19 cellular contexts compared by ENCODE assay signal in genomic region chr3:3353153-3353552, GRCh38.
DNase-seq lines count a peak whose midpoint lies in the region; ATAC-seq lines count a peak whose summit lies in the region.
"Had no signal": no experiment of that assay in that cellular context is flagged by ENCODE, and none has a peak within 500 bp of the region (broad histone marks: within the 10 kb centered on the region; RNA-seq: fewer than 3 reads in every experiment).

No MANE protein-coding gene starts in this region.

- no peaks in the 10 kb centered on the region for H3K36me3 Mint-ChIP-seq in stimulated activated memory B cell treated with anti-CD40 and anti-IgM and Interleukin-4, amounts not matched to agents 10 μg/mL and 1 μg/mL and 100 μg/mL, for 72 hours
- H3K36me3 Mint-ChIP-seq in T-helper 17 cell (ENCODE audit: low read depth), result no peaks in the 10 kb centered on the region
- H3K36me3 Mint-ChIP-seq: CD14-positive monocyte had no signal

- H3K27ac Mint-ChIP-seq in stimulated activated memory B cell treated with anti-CD40 and anti-IgM and Interleukin-4, amounts not matched to agents 10 μg/mL and 1 μg/mL and 100 μg/mL, for 72 hours, result no peak overlapping the region
- H3K27ac Mint-ChIP-seq in T-helper 17 cell, result no peak overlapping the region
- H3K27ac Mint-ChIP-seq: activated CD8-positive, alpha-beta T cell treated with anti-CD3 and anti-CD28 coated beads for 36 hours; CD14-positive monocyte; mesothelial cell of epicardium had no signal

- no peaks in the 10 kb centered on the region for H3K9me3 ChIP-seq in T-helper 17 cell (ENCODE audit: control insufficient read depth, low read length, poor library complexity, severe bottlenecking)
- H3K9me3 ChIP-seq: pancreas had no signal

- ATAC-seq in GM19372 (IDR thresholded peaks at IDR 0.05; ENCODE audit: low read depth, unreplicated experiment), result peak; percentile 58
- ATAC-seq in HG02588 (IDR thresholded peaks at IDR 0.05; ENCODE audit: unreplicated experiment), result peak; percentile 87
- ATAC-seq in HG03139 (IDR thresholded peaks at IDR 0.05; ENCODE audit: unreplicated experiment), result peak; percentile 53
- peak; percentile 42 for ATAC-seq in stimulated activated memory B cell treated with anti-CD40 and anti-IgM and Interleukin-4, amounts not matched to agents 10 μg/mL and 1 μg/mL and 100 μg/mL, for 72 hours
- no peak for ATAC-seq in T-helper 17 cell
- ATAC-seq: activated CD8-positive, alpha-beta T cell treated with anti-CD3 and anti-CD28 coated beads for 36 hours; K562; pancreas had no signal

- no peaks in the 10 kb centered on the region for H3K27me3 Mint-ChIP-seq in stimulated activated memory B cell treated with anti-CD40 and anti-IgM and Interleukin-4, amounts not matched to agents 10 μg/mL and 1 μg/mL and 100 μg/mL, for 72 hours
- no peaks in the 10 kb centered on the region for H3K27me3 Mint-ChIP-seq in T-helper 17 cell
- H3K27me3 Mint-ChIP-seq: activated CD8-positive, alpha-beta T cell treated with anti-CD3 and anti-CD28 coated beads for 36 hours had no signal

- H3K9me3 Mint-ChIP-seq in stimulated activated memory B cell treated with anti-CD40 and anti-IgM and Interleukin-4, amounts not matched to agents 10 μg/mL and 1 μg/mL and 100 μg/mL, for 72 hours, result no peaks in the 10 kb centered on the region

- no peak overlapping the region for H3K4me3 Mint-ChIP-seq in stimulated activated memory B cell treated with anti-CD40 and anti-IgM and Interleukin-4, amounts not matched to agents 10 μg/mL and 1 μg/mL and 100 μg/mL, for 72 hours
- no peak overlapping the region for H3K4me3 Mint-ChIP-seq in T-helper 17 cell
- H3K4me3 Mint-ChIP-seq: activated CD8-positive, alpha-beta T cell treated with anti-CD3 and anti-CD28 coated beads for 36 hours; CD14-positive monocyte; mesothelial cell of epicardium had no signal

- H3K4me1 Mint-ChIP-seq in stimulated activated memory B cell treated with anti-CD40 and anti-IgM and Interleukin-4, amounts not matched to agents 10 μg/mL and 1 μg/mL and 100 μg/mL, for 72 hours, result no peaks in the 10 kb centered on the region
- H3K4me1 Mint-ChIP-seq in T-helper 17 cell, result no peaks in the 10 kb centered on the region
- H3K4me1 Mint-ChIP-seq: CD14-positive monocyte had no signal

- DNase-seq in cerebellum (ENCODE audit: low spot score), result no peak
- DNase-seq in T-helper 17 cell, result no peak
- no peak for DNase-seq in stimulated activated CD4-positive, alpha-beta T cell treated with anti-CD3 and anti-CD28 coated beads, Interleukin-4, amount 100 ng/mL, for 4 hours
- DNase-seq in NCI-H146 (lab: John Stamatoyannopoulos, UW), result no peak
- DNase-seq: activated CD8-positive, alpha-beta T cell treated with anti-CD3 and anti-CD28 coated beads for 36 hours; activated effector memory CD4-positive, alpha-beta T cell treated with anti-CD3 and anti-CD28 coated beads, Interleukin-2, amount 50 U/mL, for 16 hours; effector memory CD4-positive, alpha-beta T cell; EL; NCI-H1417; NCI-H526 treated with DMSO at 0.1 percent for 48 hours; pancreas; stimulated activated CD4-positive, alpha-beta T cell treated with anti-CD3 and anti-CD28 coated beads, Interleukin-12 subunit alpha, Interleukin-12 subunit beta, amount 100 ng/mL, for 4 hours had no signal
